In genomic region chr9:136546697-136547481, GRCh38 we compare ENCODE assay signal across 8 cellular contexts. TPM values are rescaled to one million over a fixed set of nuclear protein-coding genes. Genes with fewer than 3 reads are reported as not detected.
DNase-seq lines count a peak whose midpoint lies in the region; ATAC-seq and TF ChIP-seq lines count a peak whose summit lies in the region.

No MANE protein-coding gene starts in this region.

- H3K9me3 Mint-ChIP-seq in progenitor cell of endocrine pancreas (ENCODE audit: low read depth): no peaks in the 10 kb centered on the region

- WGBS in SK-N-SH (ENCODE audit: low lambda C conversion rate): 54% methylated on average over 8 of the region's 43 CpGs

- peak overlapping the region; percentile 92 for H3K4me2 ChIP-seq in DOHH2 (ENCODE audit: low read length)
- H3K4me2 ChIP-seq in SK-N-SH: peak overlapping the region; percentile 99

- H3K9me3 ChIP-seq in DOHH2 (ENCODE audit: control insufficient read depth, insufficient read depth, low read length): no peaks in the 10 kb centered on the region
- H3K9me3 ChIP-seq in SK-N-SH: no peaks in the 10 kb centered on the region

- peaks cover 24% of the 10 kb centered on the region for H3K79me2 ChIP-seq in DOHH2 (ENCODE audit: control insufficient read depth, low read length)
- H3K79me2 ChIP-seq in SK-N-SH (ENCODE audit: insufficient read depth): peaks cover 24% of the 10 kb centered on the region

- peaks cover 2% of the 10 kb centered on the region for H3K27me3 Mint-ChIP-seq in progenitor cell of endocrine pancreas

- H3K4me1 ChIP-seq in DOHH2 (ENCODE audit: control insufficient read depth, low read length) (peaks cover 35% of the 10 kb centered on the region), SK-N-SH (ENCODE audit: control insufficient read depth in 1 of 2, insufficient read depth in 2 of 2, low read depth in 1 of 2, low read length in 1 of 2) (peaks cover 24 to 33% of the 10 kb centered on the region in 2 experiments; a peak in 3 of 4 replicates)

- TF ChIP-seq CTCF in DOHH2 (IDR thresholded peaks at IDR 0.05; ENCODE audit: low read depth, low read length, poor library complexity, severe bottlenecking) (peak; percentile 41), SK-N-SH (IDR thresholded peaks at IDR 0.05) (0 out of 2 replicates have a peak, but pooled peaks have one; percentile 14), progenitor cell of endocrine pancreas (IDR thresholded peaks at IDR 0.05; ENCODE audit: unreplicated experiment) (peak; percentile 19)

- no peak for TF ChIP-seq EP300 in SK-N-SH (IDR thresholded peaks at IDR 0.05; ENCODE audit: borderline replicate concordance in 1 of 2, low read depth in 1 of 2, low read length in 1 of 2)

- H3K27ac ChIP-seq in DOHH2 (ENCODE audit: low read depth, low read length) (peak overlapping the region; percentile 84), SK-N-SH (ENCODE audit: low read depth in 2 of 2, low read length in 1 of 2) (peak overlapping the region; percentile 74)

- intact Hi-C loops in left cardiac atrium (cut with DNase I): loop anchor here (10.0 kb wide), 3 partner anchors 52 to 78 kb away; no protein-coding TSS in a partner anchor

- peaks cover 9% of the 10 kb centered on the region; the same call in 1 of the 2 replicates for H3K36me3 ChIP-seq in DOHH2 (ENCODE audit: control insufficient read depth, low read length)
- H3K36me3 ChIP-seq in SK-N-SH (replicated peaks in 1 of 2; ENCODE audit: control insufficient read depth in 1 of 2, insufficient read depth in 2 of 2, low read length in 1 of 2): peaks cover 0 to 3% of the 10 kb centered on the region in 2 experiments

- H3F3A ChIP-seq in DOHH2 (ENCODE audit: control insufficient read depth, insufficient read depth) (no peaks in the 10 kb centered on the region), SK-N-SH (replicated peaks; ENCODE audit: insufficient read depth) (no peaks in the 10 kb centered on the region)

- peaks cover 2% of the 10 kb centered on the region for H3K36me3 Mint-ChIP-seq in progenitor cell of endocrine pancreas (ENCODE audit: insufficient read depth)

- H4K20me1 ChIP-seq in DOHH2 (ENCODE audit: control insufficient read depth, insufficient read depth, low read depth, low read length) (peaks cover 12% of the 10 kb centered on the region), SK-N-SH (ENCODE audit: insufficient read depth) (peaks cover 19% of the 10 kb centered on the region)

- H3K27me3 ChIP-seq in DOHH2 (ENCODE audit: control insufficient read depth, low read length) (peaks cover under 1% of the 10 kb centered on the region), SK-N-SH (ENCODE audit: insufficient read depth) (no peaks in the 10 kb centered on the region)

- ATAC-seq in HG03135 (IDR thresholded peaks at IDR 0.05; ENCODE audit: unreplicated experiment) (peak; percentile 5), left cardiac atrium (peak; percentile 61 to 62), HG02970 (IDR thresholded peaks at IDR 0.05; ENCODE audit: low FRiP score, unreplicated experiment) (no peak), GM21825 (IDR thresholded peaks at IDR 0.05; ENCODE audit: unreplicated experiment) (no peak)

- H3K4me3 ChIP-seq in DOHH2 (ENCODE audit: low read length) (peak overlapping the region; percentile 75), SK-N-SH (ENCODE audit: low read depth in 2 of 2, low read length in 1 of 2) (peak overlapping the region; percentile 53 to 76)

- CTCF ChIA-PET in SK-N-SH (lab: Yijun Ruan, JAX): interaction anchor here (1.0 to 1.2 kb wide), 2 partner anchors 62 to 78 kb away, joined by 3 to 4 read pairs; no protein-coding TSS in a partner anchor

- peak overlapping the region; percentile 81 for H3K9ac ChIP-seq in SK-N-SH

- H3K4me1 Mint-ChIP-seq in progenitor cell of endocrine pancreas (ENCODE audit: low read depth): peaks cover 19% of the 10 kb centered on the region

- H3K27ac Mint-ChIP-seq in progenitor cell of endocrine pancreas: peak overlapping the region; percentile 67

- peak overlapping the region; percentile 71 for H3K4me3 Mint-ChIP-seq in progenitor cell of endocrine pancreas (ENCODE audit: low read depth)

- H3K9me2 ChIP-seq in DOHH2 (replicated peaks; ENCODE audit: control insufficient read depth, low read length): no peaks in the 10 kb centered on the region
- no peaks in the 10 kb centered on the region for H3K9me2 ChIP-seq in SK-N-SH

- peak overlapping the region; percentile 68; the same call in 1 of the 2 replicates for H2AFZ ChIP-seq in SK-N-SH (ENCODE audit: low read depth)

- POLR2A ChIA-PET in SK-N-SH (lab: Yijun Ruan, JAX): no interaction called here

- peak; percentile 62 for DNase-seq in SK-N-SH
- peak in 33 of 56 donors; percentile 35 to 75 (median 56) for DNase-seq in amygdala (lab: John Stamatoyannopoulos, UW)
- peak; percentile 81 for DNase-seq in left cardiac atrium
- no peak for DNase-seq in progenitor cell of endocrine pancreas (ENCODE audit: low spot score, unreplicated experiment)

- TF ChIP-seq RAD21 in SK-N-SH (IDR thresholded peaks at IDR 0.05; ENCODE audit: low read length): no peak

TF ChIP-seq in SK-N-SH, 30 proteins besides CTCF, POLR2A, EP300 and RAD21:
- TF ChIP-seq NFIC (IDR thresholded peaks at IDR 0.05; ENCODE audit: borderline replicate concordance) (no peak; the same call in 1 of the 2 replicates), NRF1 (IDR thresholded peaks at IDR 0.05; ENCODE audit: low read depth, low read length) (peak; percentile 43; the same call in 1 of the 2 replicates), MAX (IDR thresholded peaks at IDR 0.05; ENCODE audit: low read depth) (peak; percentile 92), MEF2A (IDR thresholded peaks at IDR 0.05; ENCODE audit: borderline replicate concordance, low read depth) (no peak), SIN3A (IDR thresholded peaks at IDR 0.05; ENCODE audit: borderline replicate concordance, low read depth, low read length) (0 out of 2 replicates have a peak, but pooled peaks have one; percentile 22), FOSL2 (IDR thresholded peaks at IDR 0.05; ENCODE audit: borderline replicate concordance, low read depth) (no peak)

RNA-seq across cellular contexts. Expression of gene NOTCH1, which starts 1.0 kb away (rescaled TPM):
- 2.6 and 6.6 TPM in 2 replicates for polyA plus RNA-seq in SK-N-SH (2012; rRNA removed)
- polyA plus RNA-seq in SK-N-SH (2012; cell fraction: cytosol; rRNA removed): 3.3 and 4.8 TPM in 2 replicates
- polyA plus RNA-seq in SK-N-SH (2012; cell fraction: nucleus; rRNA removed): 25.0 and 35.2 TPM in 2 replicates
- total RNA-seq in left cardiac atrium: 10 to 100 TPM; 22.7 to 36.0 TPM
- total RNA-seq in progenitor cell of endocrine pancreas: 109 and 130 TPM in 2 replicates

Comparison
In these comparisons a context has a peak if more than half of its experiments do, and no peak if none do; other contexts are left out.
1. ATAC-seq: peak in HG03135 (single experiment) and left cardiac atrium (2 of 2); none in HG02970 (single experiment) and GM21825 (single experiment).
2. Peak in every context shown above with its lines, with median percentiles within 50 percentile points of each other: CTCF ChIP-seq.